8 cellular contexts compared by ENCODE assay signal in genomic region chr1:160768295-160768657, GRCh38. TPM values are rescaled to one million over a fixed set of nuclear protein-coding genes. Genes with fewer than 3 reads are reported as not detected.
DNase-seq lines count a peak whose midpoint lies in the region; ATAC-seq and TF ChIP-seq lines count a peak whose summit lies in the region.

No MANE protein-coding gene starts in this region.

- H2BK120ac ChIP-seq in neuronal stem cell (ENCODE audit: low read depth, low read length) = no peak overlapping the region

- intact Hi-C loops in Calu3 (cut with micrococcal nuclease; ENCODE audit: unreplicated experiment) (loop anchor here (1.0 kb wide), 1 partner anchor 41 kb away; no protein-coding TSS in a partner anchor), tibial artery (cut with DNase I; ENCODE audit: low total_unique reads) (no loop called here)
- intact Hi-C loops in dendritic cell treated with granulocyte-macrophage colony-stimulating factor and Interleukin-4, amounts not matched to agents 40 ng/mL and 50 ng/mL, for 4 days (cut with micrococcal nuclease) = loop anchor here (1.0 to 2.0 kb wide), 2 partner anchors 41 to 87 kb away; no protein-coding TSS in a partner anchor

- BruUV-seq in Calu3 (replicated peaks; lab: Mats Ljungman, UMichigan) = no TSS peak

- H3K9ac ChIP-seq in neuronal stem cell (ENCODE audit: low read depth, low read length, poor library complexity) = no peak overlapping the region

- H2BK15ac ChIP-seq in neuronal stem cell (ENCODE audit: low read length) = no peak overlapping the region

- H4K91ac ChIP-seq in neuronal stem cell (ENCODE audit: low read depth, low read length, poor library complexity) = no peak overlapping the region

- H2BK5ac ChIP-seq in neuronal stem cell (ENCODE audit: low read length) = no peak overlapping the region

- TF ChIP-seq CTCF in Calu3 (IDR thresholded peaks at IDR 0.05; ENCODE audit: unreplicated experiment) (peak; percentile 57), tibial artery (IDR thresholded peaks at IDR 0.05) (no peak)

- H3K23ac ChIP-seq in neuronal stem cell (ENCODE audit: low read depth, low read length, poor library complexity) = no peak overlapping the region

- peaks cover 2% of the 10 kb centered on the region for H3K9me3 Mint-ChIP-seq in Calu3 (ENCODE audit: low read depth, unreplicated experiment)
- H3K9me3 Mint-ChIP-seq in dendritic cell treated with granulocyte-macrophage colony-stimulating factor and Interleukin-4, amounts not matched to agents 40 ng/mL and 50 ng/mL, for 4 days = no peaks in the 10 kb centered on the region

- no peaks in the 10 kb centered on the region for H3K36me3 Mint-ChIP-seq in Calu3 (ENCODE audit: insufficient read depth, unreplicated experiment)
- no peaks in the 10 kb centered on the region for H3K36me3 Mint-ChIP-seq in dendritic cell treated with granulocyte-macrophage colony-stimulating factor and Interleukin-4, amounts not matched to agents 40 ng/mL and 50 ng/mL, for 4 days (ENCODE audit: low read depth)

- H3K18ac ChIP-seq in neuronal stem cell (ENCODE audit: low read length) = no peak overlapping the region

- no peak overlapping the region for H2BK12ac ChIP-seq in neuronal stem cell (ENCODE audit: low read length)

- H3K4me1 ChIP-seq in neuronal stem cell (ENCODE audit: control insufficient read depth in 2 of 2, insufficient read depth in 1 of 2, low read depth in 1 of 2, low read length in 2 of 2) = no peaks in the 10 kb centered on the region
- peaks cover 0 to 8% (median 0%) of the 10 kb centered on the region in 4 donors for H3K4me1 ChIP-seq in tibial artery

- H3K36me3 ChIP-seq in neuronal stem cell (replicated peaks in 1 of 2; ENCODE audit: control insufficient read depth in 2 of 2, insufficient read depth in 2 of 2, low read length in 2 of 2) = no peaks in the 10 kb centered on the region
- no peaks in the 10 kb centered on the region for H3K36me3 ChIP-seq in tibial artery

- H3K27me3 ChIP-seq in neuronal stem cell (ENCODE audit: control insufficient read depth in 3 of 3, insufficient read depth in 3 of 3, low read depth in 1 of 3, low read length in 3 of 3) = no peaks in the 10 kb centered on the region
- H3K27me3 ChIP-seq in tibial artery = no peaks in the 10 kb centered on the region

- no peak overlapping the region for H3K4ac ChIP-seq in neuronal stem cell (ENCODE audit: low read length)

- no peak overlapping the region for H2AK5ac ChIP-seq in neuronal stem cell (ENCODE audit: low read depth, low read length)

- H3K4me1 Mint-ChIP-seq in Calu3 (ENCODE audit: low read depth, unreplicated experiment) = peaks cover 8% of the 10 kb centered on the region
- H3K4me1 Mint-ChIP-seq in dendritic cell treated with granulocyte-macrophage colony-stimulating factor and Interleukin-4, amounts not matched to agents 40 ng/mL and 50 ng/mL, for 4 days (ENCODE audit: low read depth) = peaks cover 22% of the 10 kb centered on the region

- H3K4me3 Mint-ChIP-seq in Calu3 (ENCODE audit: low read depth, unreplicated experiment) = no peak overlapping the region
- no peak overlapping the region for H3K4me3 Mint-ChIP-seq in dendritic cell treated with granulocyte-macrophage colony-stimulating factor and Interleukin-4, amounts not matched to agents 40 ng/mL and 50 ng/mL, for 4 days

- H3K27ac ChIP-seq in neuronal stem cell (replicated peaks; ENCODE audit: low read length) = no peak overlapping the region
- H3K27ac ChIP-seq in tibial artery = no peak overlapping the region

- DNase-seq in Calu3 (peak; percentile 68), HuH-7 (ENCODE audit: low spot score) (peak; percentile 19), neuronal stem cell (ENCODE audit: low spot score) (no peak), NCI-H748 (lab: John Stamatoyannopoulos, UW; ENCODE audit: unreplicated experiment) (no peak), tibial artery (no peak)
- peak; percentile 57 to 72 (median 68) for DNase-seq in activated CD4-positive, CD25-positive, alpha-beta regulatory T cell (lab: John Stamatoyannopoulos, UW)

- CTCF ChIA-PET in Calu3 (lab: Charles Lee) = interaction anchor here (0.7 to 2.2 kb wide), 7 partner anchors 13 to 186 kb away, joined by 3 to 11 read pairs (median 3); no protein-coding TSS in a partner anchor

- peak overlapping the region; percentile 19 for H2AFZ ChIP-seq in neuronal stem cell (ENCODE audit: low read length)

- no peak overlapping the region for H3K4me2 ChIP-seq in neuronal stem cell (ENCODE audit: insufficient read depth, low read length, poor library complexity, severe bottlenecking)

- no peak overlapping the region for H3K4me3 ChIP-seq in neuronal stem cell (ENCODE audit: low read length in 2 of 2)
- no peak overlapping the region for H3K4me3 ChIP-seq in tibial artery

- no peak overlapping the region for H3K27ac Mint-ChIP-seq in Calu3 (ENCODE audit: unreplicated experiment)
- H3K27ac Mint-ChIP-seq in dendritic cell treated with granulocyte-macrophage colony-stimulating factor and Interleukin-4, amounts not matched to agents 40 ng/mL and 50 ng/mL, for 4 days = peak overlapping the region; percentile 70

- H3K9me3 ChIP-seq in neuronal stem cell (replicated peaks in 1 of 2; ENCODE audit: control insufficient read depth in 2 of 2, insufficient read depth in 1 of 2, low read depth in 1 of 2, low read length in 2 of 2) (no peaks in the 10 kb centered on the region), tibial artery (no peaks in the 10 kb centered on the region)

- peak; percentile 52 for ATAC-seq in GM21367 (IDR thresholded peaks at IDR 0.05; ENCODE audit: unreplicated experiment)

- no peaks in the 10 kb centered on the region for H3K79me1 ChIP-seq in neuronal stem cell (ENCODE audit: low read depth, low read length)

- no peak overlapping the region for H4K8ac ChIP-seq in neuronal stem cell (ENCODE audit: low read depth, low read length)

- H3K27me3 Mint-ChIP-seq in Calu3 (ENCODE audit: unreplicated experiment) = peaks cover 27% of the 10 kb centered on the region
- peaks cover 2% of the 10 kb centered on the region for H3K27me3 Mint-ChIP-seq in dendritic cell treated with granulocyte-macrophage colony-stimulating factor and Interleukin-4, amounts not matched to agents 40 ng/mL and 50 ng/mL, for 4 days

- H3K14ac ChIP-seq in neuronal stem cell (ENCODE audit: low read length) = no peak overlapping the region

RNA-seq across cellular contexts. Expression of gene LY9, which starts 27.7 kb away (rescaled TPM):
- not detected in 2 replicates for total RNA-seq in Calu3 (2022)
- not detected for polyA plus RNA-seq in neuronal stem cell (2013, experiment 1 of 2)
- not detected for polyA plus RNA-seq in neuronal stem cell (2013, experiment 2 of 2)

RNA-seq across cellular contexts. Expression of gene SLAMF7, which starts 29.2 kb away (rescaled TPM):
- 2.6 and 8.4 TPM in 2 replicates for total RNA-seq in Calu3 (2022)
- not detected for polyA plus RNA-seq in neuronal stem cell (2013, experiment 1 of 2)
- polyA plus RNA-seq in neuronal stem cell (2013, experiment 2 of 2) = not detected

RNA-seq across cellular contexts. Expression of gene CD48, which starts 56.7 kb away (rescaled TPM):
- not detected in 2 replicates for total RNA-seq in Calu3 (2022)
- not detected for polyA plus RNA-seq in neuronal stem cell (2013, experiment 1 of 2)
- not detected for polyA plus RNA-seq in neuronal stem cell (2013, experiment 2 of 2)

Comparison
In these comparisons a context has a peak if more than half of its experiments do, and no peak if none do; other contexts are left out.
1. DNase-seq: peak in Calu3 (single experiment), HuH-7 (single experiment) and activated CD4-positive, CD25-positive, alpha-beta regulatory T cell (4 of 4); none in neuronal stem cell (single experiment), NCI-H748 (single experiment) and tibial artery (0 of 2).